In genomic region chr4:10577018-10577417, GRCh38 we compare ENCODE assay signal across 12 cellular contexts.
DNase-seq lines count a peak whose midpoint lies in the region; ATAC-seq lines count a peak whose summit lies in the region.
"Had no signal": no experiment of that assay in that cellular context is flagged by ENCODE, and none has a peak within 500 bp of the region (broad histone marks: within the 10 kb centered on the region; RNA-seq: fewer than 3 reads in every experiment).

No MANE protein-coding gene starts in this region.

- DNase-seq in OCI-M1 (lab: John Stamatoyannopoulos, UW) (peak; percentile 6), NCI-H2107 (lab: John Stamatoyannopoulos, UW) (no peak), COR-L47 (lab: John Stamatoyannopoulos, UW) (no peak), NCI-H187 (lab: John Stamatoyannopoulos, UW) (no peak)
- DNase-seq: activated naive CD4-positive, alpha-beta T cell treated with Interleukin-2 at 50 U/mL for 16 hours; CD8-positive, alpha-beta memory T cell; HFFc6; small intestine had no signal

- peak; percentile 80 for ATAC-seq in GM18868 (IDR thresholded peaks at IDR 0.05; ENCODE audit: unreplicated experiment)
- ATAC-seq in GM21423 (IDR thresholded peaks at IDR 0.05; ENCODE audit: unreplicated experiment): peak; percentile 62
- ATAC-seq in HG03045 (IDR thresholded peaks at IDR 0.05; ENCODE audit: unreplicated experiment): peak; percentile 61
- no peak for ATAC-seq in esophagus mucosa
